In genomic region chr16:3857189-3858013, GRCh38 we compare ENCODE assay signal across 8 cellular contexts. TPM values are rescaled to one million over a fixed set of nuclear protein-coding genes. Genes with fewer than 3 reads are reported as not detected.
A peak's percentile ranks its signal among the peaks of the same experiment; 100 is the strongest.
DNase-seq lines count a peak whose midpoint lies in the region; ATAC-seq, FAIRE-seq and TF ChIP-seq lines count a peak whose summit lies in the region.

No MANE protein-coding gene starts in this region.

- TF ChIP-seq CTCF in MM.1S (IDR thresholded peaks at IDR 0.05; ENCODE audit: low read length), result no peak
- TF ChIP-seq CTCF in epithelial cell of proximal tubule (conservative IDR thresholded peaks at IDR 0.05; ENCODE audit: low read depth, low read length), result no peak
- no peak for TF ChIP-seq CTCF in psoas muscle (IDR thresholded peaks at IDR 0.05)

- no peaks in the 10 kb centered on the region for H3K27me3 ChIP-seq in MM.1S (replicated peaks; ENCODE audit: insufficient read depth, low read length)
- no peaks in the 10 kb centered on the region for H3K27me3 ChIP-seq in psoas muscle (ENCODE audit: insufficient read depth in 3 of 3, low read length in 2 of 3)

- no peaks in the 10 kb centered on the region for H3K9me2 ChIP-seq in MM.1S (replicated peaks; ENCODE audit: insufficient read depth, low read length)

- intact Hi-C loops in psoas muscle (cut with DNase I), result loop anchor here in 1 of 2 donors (5.0 kb wide), 1 partner anchor 35 kb away; no protein-coding TSS in a partner anchor

- peaks cover 14% of the 10 kb centered on the region for H3F3A ChIP-seq in MM.1S (ENCODE audit: insufficient read depth, low read length)

- H4K20me1 ChIP-seq in MM.1S (ENCODE audit: insufficient read depth, low read length), result peaks cover 74% of the 10 kb centered on the region

- no peak overlapping the region for H3K9ac ChIP-seq in MM.1S (ENCODE audit: low read length)

- WGBS in psoas muscle, 3 donors, result 21 to 36% (median 26%) methylated on average over 12 of the region's 12 CpGs

- ATAC-seq in psoas muscle, result peak; percentile 86 to 93 (median 92)
- ATAC-seq in HG03342 (IDR thresholded peaks at IDR 0.05; ENCODE audit: unreplicated experiment), result no peak

- peaks cover 99% of the 10 kb centered on the region for H3K79me2 ChIP-seq in MM.1S (ENCODE audit: low read length)

- H3K4me1 ChIP-seq in MM.1S (ENCODE audit: low read length), result peaks cover 20% of the 10 kb centered on the region
- peaks cover 86% of the 10 kb centered on the region for H3K4me1 ChIP-seq in psoas muscle

- DNase-seq in GM18507 (ENCODE audit: extremely low spot score, insufficient read length, low read depth) (no peak), MM.1S (peak; percentile 14), epithelial cell of proximal tubule (ENCODE audit: low read depth) (peak; percentile 57), psoas muscle (peak in 1 of 2 donors; percentile 46), T-helper 1 cell (no peak), RCC 7860 (ENCODE audit: low spot score) (no peak), caudate nucleus (lab: John Stamatoyannopoulos, UW) (no peak)

- H3K4me3 ChIP-seq in MM.1S (ENCODE audit: low read length) (no peak overlapping the region), epithelial cell of proximal tubule (ENCODE audit: low read depth, low read length) (peak overlapping the region; percentile 1), psoas muscle (peak overlapping the region; percentile 32)

- H3K9me3 ChIP-seq in MM.1S (replicated peaks; ENCODE audit: insufficient read depth, low read length) (no peaks in the 10 kb centered on the region), psoas muscle (no peaks in the 10 kb centered on the region)

- H3K4me2 ChIP-seq in MM.1S (ENCODE audit: low read depth, low read length), result peak overlapping the region; percentile 20

- no peaks in the 10 kb centered on the region for H3K36me3 ChIP-seq in MM.1S (replicated peaks; ENCODE audit: insufficient read depth, low read length)
- no peaks in the 10 kb centered on the region for H3K36me3 ChIP-seq in psoas muscle (ENCODE audit: insufficient read depth in 1 of 2, low read depth in 1 of 2)

- FAIRE-seq in GM18507 (lab: Jason Lieb, UNC) (peak; percentile 70), RCC 7860 (lab: Jason Lieb, UNC) (no peak)

- no peak overlapping the region for H2AFZ ChIP-seq in MM.1S (ENCODE audit: low read length)

- peak overlapping the region; percentile 24; the same call in 1 of the 2 replicates for H3K27ac ChIP-seq in MM.1S (ENCODE audit: low read length)
- peak overlapping the region; percentile 76 for H3K27ac ChIP-seq in psoas muscle
- no peak overlapping the region for H3K27ac ChIP-seq in caudate nucleus (ENCODE audit: low read depth, low read length)

RNA-seq across cellular contexts. Expression of gene CREBBP, which starts 23.1 kb away (rescaled TPM):
- total RNA-seq in epithelial cell of proximal tubule, result 11.3 and 12.1 TPM in 2 replicates
- 10 to 100 TPM; 44.1 to 54.9 (median 50.8) TPM for total RNA-seq in psoas muscle
- 10 to 100 TPM in 2 of 3 donors, 1 to 10 TPM in 1; 7.1 to 31.0 (median 10.1) TPM for polyA plus RNA-seq in psoas muscle

Comparison
In these comparisons a context has a peak if more than half of its experiments do, and no peak if none do; other contexts are left out.
1. DNase-seq: peak in MM.1S (single experiment) and epithelial cell of proximal tubule (single experiment); none in GM18507 (single experiment), T-helper 1 cell (0 of 5), RCC 7860 (single experiment) and caudate nucleus (0 of 61).